8 cellular contexts compared by ENCODE assay signal in genomic region chr10:92689663-92690210, GRCh38. TPM values are rescaled to one million over a fixed set of nuclear protein-coding genes. Genes with fewer than 3 reads are reported as not detected.
A peak's percentile ranks its signal among the peaks of the same experiment; 100 is the strongest.
DNase-seq lines count a peak whose midpoint lies in the region; ATAC-seq, FAIRE-seq and TF ChIP-seq lines count a peak whose summit lies in the region.

Gene HHEX (plus strand): TSS chr10:92689955. CDS start chr10:92689987, 32 bp downstream.

- peaks cover 0 to 8% (median 5%) of the 10 kb centered on the region in 7 donors for H3K9me3 Mint-ChIP-seq in CD4-positive, CD25-positive, alpha-beta regulatory T cell
- no peaks in the 10 kb centered on the region for H3K9me3 Mint-ChIP-seq in T-helper 1 cell treated with Interleukin-12 subunit alpha and Interleukin-12 subunit beta and Interleukin-4 antibody, amounts not matched to agents 30 μg/mL and 1 μg/mL, for 36 hours
- no peaks in the 10 kb centered on the region for H3K9me3 Mint-ChIP-seq in stimulated activated effector memory CD8-positive, alpha-beta T cell treated with anti-CD3 and anti-CD28 coated beads, Interleukin-12 subunit alpha, Interleukin-12 subunit beta, amount 100 ng/mL, for 72 hours

- TF ChIP-seq CTCF in colonic mucosa (IDR thresholded peaks at IDR 0.05) = no peak

- H3K27me3 ChIP-seq in CD4-positive, CD25-positive, alpha-beta regulatory T cell (ENCODE audit: control insufficient read depth, insufficient read depth, low read length) = peaks cover 54% of the 10 kb centered on the region
- H3K27me3 ChIP-seq in HUES48 (ENCODE audit: control insufficient read depth, insufficient read depth, low read length) = peaks cover 72% of the 10 kb centered on the region
- H3K27me3 ChIP-seq in colonic mucosa = peaks cover 6% of the 10 kb centered on the region

- no peaks in the 10 kb centered on the region for H3K36me3 Mint-ChIP-seq in CD4-positive, CD25-positive, alpha-beta regulatory T cell
- peaks cover 5% of the 10 kb centered on the region for H3K36me3 Mint-ChIP-seq in T-helper 1 cell treated with Interleukin-12 subunit alpha and Interleukin-12 subunit beta and Interleukin-4 antibody, amounts not matched to agents 30 μg/mL and 1 μg/mL, for 36 hours (ENCODE audit: low read depth)
- no peaks in the 10 kb centered on the region for H3K36me3 Mint-ChIP-seq in stimulated activated effector memory CD8-positive, alpha-beta T cell treated with anti-CD3 and anti-CD28 coated beads, Interleukin-12 subunit alpha, Interleukin-12 subunit beta, amount 100 ng/mL, for 72 hours

- no peak for FAIRE-seq in RCC 7860 (lab: Jason Lieb, UNC)

- H3K36me3 ChIP-seq in CD4-positive, CD25-positive, alpha-beta regulatory T cell (ENCODE audit: control insufficient read depth, insufficient read depth, low read length) = no peaks in the 10 kb centered on the region
- H3K36me3 ChIP-seq in HUES48 (ENCODE audit: control insufficient read depth, insufficient read depth, low read length) (no peaks in the 10 kb centered on the region), colonic mucosa (no peaks in the 10 kb centered on the region)

- DNase-seq in CD4-positive, CD25-positive, alpha-beta regulatory T cell = peak in 2 of 3 donors; percentile 12 to 39
- peak; percentile 65 for DNase-seq in colonic mucosa
- peak; percentile 54 to 73 for DNase-seq in left colon
- peak in 1 of 2 donors; percentile 13 for DNase-seq in stimulated activated effector memory CD8-positive, alpha-beta T cell treated with anti-CD3 and anti-CD28 coated beads, Interleukin-12 subunit alpha, Interleukin-12 subunit beta, amount 100 ng/mL, for 72 hours (ENCODE audit: low spot score in 2 of 2)
- DNase-seq in RCC 7860 (ENCODE audit: low spot score) = no peak

- no peaks in the 10 kb centered on the region for H3K9me3 ChIP-seq in CD4-positive, CD25-positive, alpha-beta regulatory T cell (ENCODE audit: control insufficient read depth in 2 of 2, low read length in 2 of 2)
- no peaks in the 10 kb centered on the region for H3K9me3 ChIP-seq in HUES48 (ENCODE audit: control insufficient read depth, insufficient read depth, low read length)
- H3K9me3 ChIP-seq in colonic mucosa = no peaks in the 10 kb centered on the region

- peaks cover 0 to 27% (median 19%) of the 10 kb centered on the region in 4 donors for H3K4me1 Mint-ChIP-seq in CD4-positive, CD25-positive, alpha-beta regulatory T cell
- peaks cover 19% of the 10 kb centered on the region for H3K4me1 Mint-ChIP-seq in T-helper 1 cell treated with Interleukin-12 subunit alpha and Interleukin-12 subunit beta and Interleukin-4 antibody, amounts not matched to agents 30 μg/mL and 1 μg/mL, for 36 hours (ENCODE audit: low read depth)
- peaks cover 12% of the 10 kb centered on the region for H3K4me1 Mint-ChIP-seq in stimulated activated effector memory CD8-positive, alpha-beta T cell treated with anti-CD3 and anti-CD28 coated beads, Interleukin-12 subunit alpha, Interleukin-12 subunit beta, amount 100 ng/mL, for 72 hours

- H3K27ac ChIP-seq in CD4-positive, CD25-positive, alpha-beta regulatory T cell (ENCODE audit: insufficient read depth, low read length, poor library complexity, severe bottlenecking) = no peak within 1 kb of the TSS
- no peak within 1 kb of the TSS for H3K27ac ChIP-seq in HUES48 (ENCODE audit: low read depth, low read length)
- peak within 1 kb of the TSS; percentile 74 for H3K27ac ChIP-seq in colonic mucosa

- peak within 1 kb of the TSS; percentile 81 for H3K4me3 ChIP-seq in CD4-positive, CD25-positive, alpha-beta regulatory T cell (ENCODE audit: low read depth, low read length)
- H3K4me3 ChIP-seq in HUES48 (ENCODE audit: low read depth, low read length) (peak within 1 kb of the TSS; percentile 57), colonic mucosa (peak within 1 kb of the TSS; percentile 56)

- no peak within 1 kb of the TSS for H3K9ac ChIP-seq in HUES48 (ENCODE audit: low read depth, low read length)
- H3K9ac ChIP-seq in colonic mucosa (ENCODE audit: low read depth in 2 of 2, low read length in 2 of 2) = peak within 1 kb of the TSS; percentile 58 to 84

- intact Hi-C loops in colonic mucosa (cut with DNase I) (no loop called here), left colon (cut with DNase I, micrococcal nuclease) (no loop called here)

- peak within 1 kb of the TSS in 1 of 3 donors; percentile 63 for H3K27ac Mint-ChIP-seq in CD4-positive, CD25-positive, alpha-beta regulatory T cell
- H3K27ac Mint-ChIP-seq in T-helper 1 cell treated with Interleukin-12 subunit alpha and Interleukin-12 subunit beta and Interleukin-4 antibody, amounts not matched to agents 30 μg/mL and 1 μg/mL, for 36 hours = peak within 1 kb of the TSS; percentile 41
- H3K27ac Mint-ChIP-seq in stimulated activated effector memory CD8-positive, alpha-beta T cell treated with anti-CD3 and anti-CD28 coated beads, Interleukin-12 subunit alpha, Interleukin-12 subunit beta, amount 100 ng/mL, for 72 hours = no peak within 1 kb of the TSS

- H3K4me1 ChIP-seq in CD4-positive, CD25-positive, alpha-beta regulatory T cell (ENCODE audit: control insufficient read depth, insufficient read depth, low read length, poor library complexity, severe bottlenecking) = peaks cover 26% of the 10 kb centered on the region
- H3K4me1 ChIP-seq in HUES48 (ENCODE audit: control insufficient read depth, insufficient read depth, low read length) (peaks cover 28% of the 10 kb centered on the region), colonic mucosa (no peaks in the 10 kb centered on the region)

- H3K4me3 Mint-ChIP-seq in CD4-positive, CD25-positive, alpha-beta regulatory T cell = peak within 1 kb of the TSS; percentile 83 to 93 (median 85)
- peak within 1 kb of the TSS; percentile 63 for H3K4me3 Mint-ChIP-seq in T-helper 1 cell treated with Interleukin-12 subunit alpha and Interleukin-12 subunit beta and Interleukin-4 antibody, amounts not matched to agents 30 μg/mL and 1 μg/mL, for 36 hours
- peak within 1 kb of the TSS; percentile 66 for H3K4me3 Mint-ChIP-seq in stimulated activated effector memory CD8-positive, alpha-beta T cell treated with anti-CD3 and anti-CD28 coated beads, Interleukin-12 subunit alpha, Interleukin-12 subunit beta, amount 100 ng/mL, for 72 hours

- peaks cover 79% of the 10 kb centered on the region for H3K27me3 Mint-ChIP-seq in CD4-positive, CD25-positive, alpha-beta regulatory T cell
- H3K27me3 Mint-ChIP-seq in T-helper 1 cell treated with Interleukin-12 subunit alpha and Interleukin-12 subunit beta and Interleukin-4 antibody, amounts not matched to agents 30 μg/mL and 1 μg/mL, for 36 hours (ENCODE audit: low read depth) = peaks cover 87% of the 10 kb centered on the region

- peak; percentile 50 to 51 for ATAC-seq in CD4-positive, CD25-positive, alpha-beta regulatory T cell (ENCODE audit: low read depth in 2 of 2)
- peak; percentile 64 for ATAC-seq in GM19035 (IDR thresholded peaks at IDR 0.05; ENCODE audit: unreplicated experiment)
- ATAC-seq in left colon = peak; percentile 93
- peak; percentile 81 for ATAC-seq in stimulated activated effector memory CD8-positive, alpha-beta T cell treated with anti-CD3 and anti-CD28 coated beads, Interleukin-12 subunit alpha, Interleukin-12 subunit beta, amount 100 ng/mL, for 72 hours

RNA-seq across cellular contexts. Expression of gene HHEX, which starts in this region (rescaled TPM):
- total RNA-seq in CD4-positive, CD25-positive, alpha-beta regulatory T cell = 1.2 TPM
- polyA plus RNA-seq in CD4-positive, CD25-positive, alpha-beta regulatory T cell = under 1 TPM in 3 of 4 donors, not detected in 1; 0.19 to 0.71 (median 0.22) TPM
- total RNA-seq in colonic mucosa (1 to 10 TPM; 2.1 to 7.1 TPM), left colon (1 to 10 TPM; 2.5 to 4.8 TPM)
